In the genomic region with DNA sequence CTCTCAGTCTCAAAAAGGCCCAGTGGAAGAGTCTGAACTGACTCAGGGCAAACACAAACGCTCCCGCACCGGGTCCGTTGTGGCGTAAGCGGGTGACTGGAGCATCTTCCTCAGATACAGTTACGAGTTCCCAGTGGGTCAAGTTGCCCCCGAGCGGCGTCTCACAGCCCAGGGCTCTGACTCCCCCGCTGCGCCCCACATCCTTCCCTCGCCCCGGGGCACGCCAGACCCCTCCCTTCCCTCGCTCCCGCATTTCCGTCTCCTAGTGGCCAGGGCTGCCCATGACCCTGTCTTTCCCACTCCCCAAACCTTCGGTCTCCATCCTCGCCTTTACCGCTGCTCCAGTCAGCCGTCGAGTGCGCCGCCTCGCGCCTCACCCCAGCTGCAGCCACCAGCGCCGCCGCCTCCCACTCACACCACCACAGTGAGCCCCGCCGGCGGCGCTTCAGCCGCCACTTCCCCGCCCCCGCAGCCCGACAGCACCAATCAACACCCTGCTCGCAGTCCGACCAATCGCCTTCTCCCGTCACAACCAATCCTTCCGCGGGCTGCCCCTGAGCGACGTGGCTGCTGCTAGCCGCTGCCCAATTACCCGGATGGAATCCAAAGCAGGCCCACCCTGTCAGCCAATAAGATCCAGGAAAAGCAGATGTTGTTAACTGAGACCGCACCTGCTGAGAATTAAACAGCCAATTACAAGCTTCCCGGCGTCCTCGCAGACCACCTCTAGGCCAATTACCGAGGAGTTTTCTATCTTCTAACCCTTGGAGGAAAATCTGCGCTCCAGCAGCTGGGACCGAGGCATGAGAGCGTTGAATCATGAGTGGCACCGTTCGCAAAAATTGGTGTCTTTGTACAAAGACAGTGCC, we compare ENCODE assay signal across 8 cellular contexts.
DNase-seq lines count a peak whose midpoint lies in the region; ATAC-seq and TF ChIP-seq lines count a peak whose summit lies in the region.

Gene TDRKH, minus strand, starts transcription at position 430 of the 869 bp plus-strand sequence. CDS start 7,478 bp downstream, outside the sequence.

- DNase-seq in AG09319 (ENCODE audit: extremely low read depth, low read depth) (peak; percentile 99), NCI-H345 (lab: John Stamatoyannopoulos, UW) (peak; percentile 100), cerebellar cortex (ENCODE audit: low spot score) (peak; percentile 99), islet precursor cell (peak; percentile 100)
- DNase-seq in activated CD4-positive, CD25-positive, alpha-beta regulatory T cell treated with anti-CD3 and anti-CD28 coated beads, Interleukin-2, amount 50 U/mL, for 16 hours (ENCODE audit: low read depth, low spot score): peak; percentile 96
- DNase-seq in stimulated activated CD4-positive, alpha-beta T cell treated with anti-CD3 and anti-CD28 coated beads, Interleukin-12 subunit alpha, Interleukin-12 subunit beta, amount 100 ng/mL, for 48 hours (ENCODE audit: low read depth in 2 of 3, low spot score in 1 of 3): peak; percentile 96 to 99 (median 97)

- peak; percentile 10 for TF ChIP-seq CTCF in AG09319 (IDR thresholded peaks at IDR 0.05; ENCODE audit: low read depth, low read length)

- ATAC-seq in GM19023 (IDR thresholded peaks at IDR 0.05; ENCODE audit: unreplicated experiment): peak; percentile 98
- ATAC-seq in HG03280 (IDR thresholded peaks at IDR 0.05; ENCODE audit: unreplicated experiment): peak; percentile 97

Comparison
In these comparisons a context has a peak if more than half of its experiments do, and no peak if none do; other contexts are left out.
1. Peak in every context shown above with its lines: DNase-seq and ATAC-seq.